2 cellular contexts compared by ENCODE assay signal in the genomic region with DNA sequence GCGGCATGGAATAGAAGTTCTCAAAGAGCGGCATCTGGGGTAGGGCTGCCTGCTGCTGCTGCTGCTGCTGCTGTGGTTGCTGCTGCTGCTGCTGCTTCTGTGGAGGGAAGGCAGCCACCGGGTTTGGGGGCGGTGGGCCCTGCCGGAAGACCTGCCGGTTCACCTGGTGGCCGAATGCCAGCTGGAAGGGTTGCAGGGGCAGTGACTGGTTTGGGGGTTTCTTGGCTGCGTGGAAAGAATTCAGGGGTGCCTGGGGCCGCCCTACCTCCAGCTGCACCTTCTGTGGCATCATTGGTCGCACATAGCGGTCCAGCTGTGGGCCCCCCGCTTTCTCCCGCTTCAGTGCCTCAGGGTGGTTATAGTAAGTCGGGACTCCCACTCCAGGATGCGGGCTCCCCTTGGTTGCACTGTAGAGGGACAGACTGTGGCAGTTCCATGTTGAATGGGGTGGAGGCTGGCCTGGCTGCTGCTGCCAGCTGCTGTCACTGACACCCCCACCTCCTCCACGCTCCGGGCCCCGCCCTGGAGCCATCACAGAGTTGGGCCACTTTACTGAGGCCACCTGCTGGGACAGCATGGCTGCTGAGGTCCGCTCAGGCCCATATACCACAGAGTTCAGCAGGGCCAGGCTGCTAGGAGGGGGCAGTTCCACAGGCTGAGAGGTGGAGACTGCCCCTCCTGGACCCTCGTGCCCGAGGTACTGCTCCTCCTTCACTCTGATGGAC.
TF ChIP-seq lines count a peak whose summit lies in the region.

No MANE protein-coding gene starts in this region.

TF ChIP-seq in GM12878, 131 proteins besides CTCF, POLR2A, EP300 and RAD21:
- TF ChIP-seq ZBTB4 (CRISPR knock-in tag; IDR thresholded peaks at IDR 0.05): no peak
- TF ChIP-seq TAF1 (IDR thresholded peaks at IDR 0.05; ENCODE audit: borderline replicate concordance, low read depth, low read length): no peak
- no peak for TF ChIP-seq IKZF2 (IDR thresholded peaks at IDR 0.05)
- TF ChIP-seq MTA3 (IDR thresholded peaks at IDR 0.05; ENCODE audit: borderline replicate concordance, low read length): no peak
- TF ChIP-seq, protein P1, sequence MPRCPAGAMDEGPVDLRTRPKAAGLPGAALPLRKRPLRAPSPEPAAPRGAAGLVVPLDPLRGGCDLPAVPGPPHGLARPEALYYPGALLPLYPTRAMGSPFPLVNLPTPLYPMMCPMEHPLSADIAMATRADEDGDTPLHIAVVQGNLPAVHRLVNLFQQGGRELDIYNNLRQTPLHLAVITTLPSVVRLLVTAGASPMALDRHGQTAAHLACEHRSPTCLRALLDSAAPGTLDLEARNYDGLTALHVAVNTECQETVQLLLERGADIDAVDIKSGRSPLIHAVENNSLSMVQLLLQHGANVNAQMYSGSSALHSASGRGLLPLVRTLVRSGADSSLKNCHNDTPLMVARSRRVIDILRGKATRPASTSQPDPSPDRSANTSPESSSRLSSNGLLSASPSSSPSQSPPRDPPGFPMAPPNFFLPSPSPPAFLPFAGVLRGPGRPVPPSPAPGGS (IDR thresholded peaks at IDR 0.05; ENCODE audit: borderline replicate concordance, insufficient read depth, low read depth, low read length, poor library complexity, severe bottlenecking): no peak
- no peak for TF ChIP-seq LARP7 (IDR thresholded peaks at IDR 0.05)
- TF ChIP-seq CREB1 (IDR thresholded peaks at IDR 0.05; ENCODE audit: low read depth): no peak
- TF ChIP-seq SUZ12 (IDR thresholded peaks at IDR 0.05; ENCODE audit: unreplicated experiment): no peak
- TF ChIP-seq ZBTB11 (CRISPR knock-in tag; IDR thresholded peaks at IDR 0.05): no peak
- no peak for TF ChIP-seq ASH2L (IDR thresholded peaks at IDR 0.05; ENCODE audit: borderline replicate concordance, low read depth)
- no peak for TF ChIP-seq NR2F1 (conservative IDR thresholded peaks at IDR 0.05)
- no peak for TF ChIP-seq BCL11A (IDR thresholded peaks at IDR 0.05; ENCODE audit: low read depth, low read length)
- no peak for TF ChIP-seq SMARCA5 (IDR thresholded peaks at IDR 0.05)
- no peak for TF ChIP-seq PML (IDR thresholded peaks at IDR 0.05; ENCODE audit: low read length)
- TF ChIP-seq HDGF (IDR thresholded peaks at IDR 0.05): no peak
- TF ChIP-seq E2F4 (IDR thresholded peaks at IDR 0.05; ENCODE audit: low read depth, low read length): no peak
- TF ChIP-seq CHD4 (IDR thresholded peaks at IDR 0.05): no peak

TF ChIP-seq in GM23338, 12 proteins besides CTCF, POLR2A, EP300 and RAD21:
- TF ChIP-seq STAT1 (IDR thresholded peaks at IDR 0.05; ENCODE audit: unreplicated experiment) (no peak), ZNF331 (CRISPR knock-in tag; IDR thresholded peaks at IDR 0.05; ENCODE audit: low read depth) (no peak), POLR2AphosphoS5 (IDR thresholded peaks at IDR 0.05; ENCODE audit: low read depth) (no peak), NANOG (IDR thresholded peaks at IDR 0.05; ENCODE audit: borderline replicate concordance) (no peak), ZNF114 (CRISPR knock-in tag; IDR thresholded peaks at IDR 0.05) (no peak), ETS1 (IDR thresholded peaks at IDR 0.05) (no peak), EZH2 (IDR thresholded peaks at IDR 0.05; ENCODE audit: low read depth, unreplicated experiment) (no peak), EZH2phosphoT487 (IDR thresholded peaks at IDR 0.05; ENCODE audit: unreplicated experiment) (no peak), CREB1 (CRISPR knock-in tag; IDR thresholded peaks at IDR 0.05; ENCODE audit: low read depth) (no peak), JUNB (IDR thresholded peaks at IDR 0.05; ENCODE audit: unreplicated experiment) (no peak)
- TF ChIP-seq, protein P2, sequence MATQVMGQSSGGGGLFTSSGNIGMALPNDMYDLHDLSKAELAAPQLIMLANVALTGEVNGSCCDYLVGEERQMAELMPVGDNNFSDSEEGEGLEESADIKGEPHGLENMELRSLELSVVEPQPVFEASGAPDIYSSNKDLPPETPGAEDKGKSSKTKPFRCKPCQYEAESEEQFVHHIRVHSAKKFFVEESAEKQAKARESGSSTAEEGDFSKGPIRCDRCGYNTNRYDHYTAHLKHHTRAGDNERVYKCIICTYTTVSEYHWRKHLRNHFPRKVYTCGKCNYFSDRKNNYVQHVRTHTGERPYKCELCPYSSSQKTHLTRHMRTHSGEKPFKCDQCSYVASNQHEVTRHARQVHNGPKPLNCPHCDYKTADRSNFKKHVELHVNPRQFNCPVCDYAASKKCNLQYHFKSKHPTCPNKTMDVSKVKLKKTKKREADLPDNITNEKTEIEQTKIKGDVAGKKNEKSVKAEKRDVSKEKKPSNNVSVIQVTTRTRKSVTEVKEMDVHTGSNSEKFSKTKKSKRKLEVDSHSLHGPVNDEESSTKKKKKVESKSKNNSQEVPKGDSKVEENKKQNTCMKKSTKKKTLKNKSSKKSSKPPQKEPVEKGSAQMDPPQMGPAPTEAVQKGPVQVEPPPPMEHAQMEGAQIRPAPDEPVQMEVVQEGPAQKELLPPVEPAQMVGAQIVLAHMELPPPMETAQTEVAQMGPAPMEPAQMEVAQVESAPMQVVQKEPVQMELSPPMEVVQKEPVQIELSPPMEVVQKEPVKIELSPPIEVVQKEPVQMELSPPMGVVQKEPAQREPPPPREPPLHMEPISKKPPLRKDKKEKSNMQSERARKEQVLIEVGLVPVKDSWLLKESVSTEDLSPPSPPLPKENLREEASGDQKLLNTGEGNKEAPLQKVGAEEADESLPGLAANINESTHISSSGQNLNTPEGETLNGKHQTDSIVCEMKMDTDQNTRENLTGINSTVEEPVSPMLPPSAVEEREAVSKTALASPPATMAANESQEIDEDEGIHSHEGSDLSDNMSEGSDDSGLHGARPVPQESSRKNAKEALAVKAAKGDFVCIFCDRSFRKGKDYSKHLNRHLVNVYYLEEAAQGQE (IDR thresholded peaks at IDR 0.05; ENCODE audit: unreplicated experiment): no peak
